In the genomic region with DNA sequence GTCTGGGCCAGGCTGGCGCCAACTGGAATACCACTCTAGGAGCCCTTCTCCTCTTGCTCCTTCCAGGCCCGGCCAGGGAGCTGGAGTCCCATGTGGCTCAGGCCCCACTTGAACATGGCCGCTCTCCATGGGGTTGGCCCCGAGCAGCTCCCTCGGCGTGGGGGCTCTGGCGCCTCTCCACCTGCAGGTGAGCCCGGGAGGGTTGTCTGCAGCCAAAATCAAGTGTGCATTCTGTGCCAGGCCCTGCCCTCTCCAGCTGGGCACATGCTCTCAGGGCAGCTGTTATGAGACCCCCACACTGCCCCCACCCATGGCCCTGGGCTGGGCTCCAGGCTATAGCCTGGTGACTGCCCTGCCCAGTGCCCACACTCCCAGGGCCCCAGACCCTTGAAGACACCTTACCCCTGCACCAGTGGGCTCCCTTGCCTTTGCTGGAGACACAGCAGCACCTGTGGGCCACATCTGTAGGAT, we compare ENCODE assay signal across 1 cellular context.
TF ChIP-seq lines count a peak whose summit lies in the region.

No MANE protein-coding gene starts in this region.

TF ChIP-seq in H1, 55 proteins besides CTCF, POLR2A, EP300 and RAD21 (continued from another document):
- TF ChIP-seq, protein P1, sequence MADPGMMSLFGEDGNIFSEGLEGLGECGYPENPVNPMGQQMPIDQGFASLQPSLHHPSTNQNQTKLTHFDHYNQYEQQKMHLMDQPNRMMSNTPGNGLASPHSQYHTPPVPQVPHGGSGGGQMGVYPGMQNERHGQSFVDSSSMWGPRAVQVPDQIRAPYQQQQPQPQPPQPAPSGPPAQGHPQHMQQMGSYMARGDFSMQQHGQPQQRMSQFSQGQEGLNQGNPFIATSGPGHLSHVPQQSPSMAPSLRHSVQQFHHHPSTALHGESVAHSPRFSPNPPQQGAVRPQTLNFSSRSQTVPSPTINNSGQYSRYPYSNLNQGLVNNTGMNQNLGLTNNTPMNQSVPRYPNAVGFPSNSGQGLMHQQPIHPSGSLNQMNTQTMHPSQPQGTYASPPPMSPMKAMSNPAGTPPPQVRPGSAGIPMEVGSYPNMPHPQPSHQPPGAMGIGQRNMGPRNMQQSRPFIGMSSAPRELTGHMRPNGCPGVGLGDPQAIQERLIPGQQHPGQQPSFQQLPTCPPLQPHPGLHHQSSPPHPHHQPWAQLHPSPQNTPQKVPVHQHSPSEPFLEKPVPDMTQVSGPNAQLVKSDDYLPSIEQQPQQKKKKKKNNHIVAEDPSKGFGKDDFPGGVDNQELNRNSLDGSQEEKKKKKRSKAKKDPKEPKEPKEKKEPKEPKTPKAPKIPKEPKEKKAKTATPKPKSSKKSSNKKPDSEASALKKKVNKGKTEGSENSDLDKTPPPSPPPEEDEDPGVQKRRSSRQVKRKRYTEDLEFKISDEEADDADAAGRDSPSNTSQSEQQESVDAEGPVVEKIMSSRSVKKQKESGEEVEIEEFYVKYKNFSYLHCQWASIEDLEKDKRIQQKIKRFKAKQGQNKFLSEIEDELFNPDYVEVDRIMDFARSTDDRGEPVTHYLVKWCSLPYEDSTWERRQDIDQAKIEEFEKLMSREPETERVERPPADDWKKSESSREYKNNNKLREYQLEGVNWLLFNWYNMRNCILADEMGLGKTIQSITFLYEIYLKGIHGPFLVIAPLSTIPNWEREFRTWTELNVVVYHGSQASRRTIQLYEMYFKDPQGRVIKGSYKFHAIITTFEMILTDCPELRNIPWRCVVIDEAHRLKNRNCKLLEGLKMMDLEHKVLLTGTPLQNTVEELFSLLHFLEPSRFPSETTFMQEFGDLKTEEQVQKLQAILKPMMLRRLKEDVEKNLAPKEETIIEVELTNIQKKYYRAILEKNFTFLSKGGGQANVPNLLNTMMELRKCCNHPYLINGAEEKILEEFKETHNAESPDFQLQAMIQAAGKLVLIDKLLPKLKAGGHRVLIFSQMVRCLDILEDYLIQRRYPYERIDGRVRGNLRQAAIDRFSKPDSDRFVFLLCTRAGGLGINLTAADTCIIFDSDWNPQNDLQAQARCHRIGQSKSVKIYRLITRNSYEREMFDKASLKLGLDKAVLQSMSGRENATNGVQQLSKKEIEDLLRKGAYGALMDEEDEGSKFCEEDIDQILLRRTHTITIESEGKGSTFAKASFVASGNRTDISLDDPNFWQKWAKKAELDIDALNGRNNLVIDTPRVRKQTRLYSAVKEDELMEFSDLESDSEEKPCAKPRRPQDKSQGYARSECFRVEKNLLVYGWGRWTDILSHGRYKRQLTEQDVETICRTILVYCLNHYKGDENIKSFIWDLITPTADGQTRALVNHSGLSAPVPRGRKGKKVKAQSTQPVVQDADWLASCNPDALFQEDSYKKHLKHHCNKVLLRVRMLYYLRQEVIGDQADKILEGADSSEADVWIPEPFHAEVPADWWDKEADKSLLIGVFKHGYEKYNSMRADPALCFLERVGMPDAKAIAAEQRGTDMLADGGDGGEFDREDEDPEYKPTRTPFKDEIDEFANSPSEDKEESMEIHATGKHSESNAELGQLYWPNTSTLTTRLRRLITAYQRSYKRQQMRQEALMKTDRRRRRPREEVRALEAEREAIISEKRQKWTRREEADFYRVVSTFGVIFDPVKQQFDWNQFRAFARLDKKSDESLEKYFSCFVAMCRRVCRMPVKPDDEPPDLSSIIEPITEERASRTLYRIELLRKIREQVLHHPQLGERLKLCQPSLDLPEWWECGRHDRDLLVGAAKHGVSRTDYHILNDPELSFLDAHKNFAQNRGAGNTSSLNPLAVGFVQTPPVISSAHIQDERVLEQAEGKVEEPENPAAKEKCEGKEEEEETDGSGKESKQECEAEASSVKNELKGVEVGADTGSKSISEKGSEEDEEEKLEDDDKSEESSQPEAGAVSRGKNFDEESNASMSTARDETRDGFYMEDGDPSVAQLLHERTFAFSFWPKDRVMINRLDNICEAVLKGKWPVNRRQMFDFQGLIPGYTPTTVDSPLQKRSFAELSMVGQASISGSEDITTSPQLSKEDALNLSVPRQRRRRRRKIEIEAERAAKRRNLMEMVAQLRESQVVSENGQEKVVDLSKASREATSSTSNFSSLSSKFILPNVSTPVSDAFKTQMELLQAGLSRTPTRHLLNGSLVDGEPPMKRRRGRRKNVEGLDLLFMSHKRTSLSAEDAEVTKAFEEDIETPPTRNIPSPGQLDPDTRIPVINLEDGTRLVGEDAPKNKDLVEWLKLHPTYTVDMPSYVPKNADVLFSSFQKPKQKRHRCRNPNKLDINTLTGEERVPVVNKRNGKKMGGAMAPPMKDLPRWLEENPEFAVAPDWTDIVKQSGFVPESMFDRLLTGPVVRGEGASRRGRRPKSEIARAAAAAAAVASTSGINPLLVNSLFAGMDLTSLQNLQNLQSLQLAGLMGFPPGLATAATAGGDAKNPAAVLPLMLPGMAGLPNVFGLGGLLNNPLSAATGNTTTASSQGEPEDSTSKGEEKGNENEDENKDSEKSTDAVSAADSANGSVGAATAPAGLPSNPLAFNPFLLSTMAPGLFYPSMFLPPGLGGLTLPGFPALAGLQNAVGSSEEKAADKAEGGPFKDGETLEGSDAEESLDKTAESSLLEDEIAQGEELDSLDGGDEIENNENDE (IDR thresholded peaks at IDR 0.05; ENCODE audit: insufficient replicate concordance, low read length): no peak
- TF ChIP-seq KDM5A (IDR thresholded peaks at IDR 0.05; ENCODE audit: low read length): no peak
- no peak for TF ChIP-seq HDAC6 (IDR thresholded peaks at IDR 0.05; ENCODE audit: low read depth, low read length)
- no peak for TF ChIP-seq HDAC2 (IDR thresholded peaks at IDR 0.05; ENCODE audit: borderline replicate concordance in 1 of 2, low read depth in 2 of 2, low read length in 2 of 2)
- no peak for TF ChIP-seq KDM4A (IDR thresholded peaks at IDR 0.05; ENCODE audit: low read depth, low read length, severe bottlenecking)
- no peak for TF ChIP-seq SP1 (IDR thresholded peaks at IDR 0.05; ENCODE audit: low read depth, low read length)
- TF ChIP-seq PHF8 (conservative IDR thresholded peaks at IDR 0.05; ENCODE audit: low read depth, low read length): no peak
- no peak for TF ChIP-seq NRF1 (IDR thresholded peaks at IDR 0.05; ENCODE audit: low read depth, low read length)
- no peak for TF ChIP-seq POU5F1 (IDR thresholded peaks at IDR 0.05; ENCODE audit: low read depth, low read length)
TF ChIP-seq in H1: peak in this region for 0.
